28 cellular contexts compared by ENCODE assay signal in genomic region chr16:49830873-49831272, GRCh38. TPM values are rescaled to one million over a fixed set of nuclear protein-coding genes. Genes with fewer than 3 reads are reported as not detected.
"Had no signal": no experiment of that assay in that cellular context is flagged by ENCODE, and none has a peak within 500 bp of the region (broad histone marks: within the 10 kb centered on the region; RNA-seq: fewer than 3 reads in every experiment).

No MANE protein-coding gene starts in this region.

- H3K4me3 Mint-ChIP-seq: dendritic cell treated with granulocyte-macrophage colony-stimulating factor and Interleukin-4, amounts not matched to agents 40 ng/mL and 50 ng/mL, for 4 days; mesothelial cell of epicardium; naive B cell; natural killer cell treated with Interleukin-12 subunit alpha and Interleukin-12 subunit beta and Interleukin-15 and Interleukin-18, amount 100 ng/mL, for 72 hours; neural progenitor cell; stimulated activated effector memory CD8-positive, alpha-beta T cell treated with anti-CD3 and anti-CD28 coated beads, Interleukin-12 subunit alpha, Interleukin-12 subunit beta, amount 100 ng/mL, for 72 hours had no signal

- H3K27me3 Mint-ChIP-seq: progenitor cell of endocrine pancreas had no signal

- H3K36me3 ChIP-seq: esophagus muscularis mucosa, heart right ventricle, left lung, neural progenitor cell, right atrium auricular region, stomach, tibial nerve, upper lobe of left lung had no signal

- H3K9me3 ChIP-seq: esophagus muscularis mucosa, heart right ventricle, left lung, mucosa of descending colon, right atrium auricular region, stomach, testis, tibial nerve, upper lobe of left lung had no signal

- H3K4me3 ChIP-seq: esophagus muscularis mucosa, heart right ventricle, left lung, mucosa of descending colon, neural progenitor cell, right atrium auricular region, stomach, testis, tibial nerve, upper lobe of left lung had no signal

- H3K27ac ChIP-seq: foreskin keratinocyte, left lung, neural progenitor cell, parathyroid adenoma, testis had no signal

- H3K9me3 Mint-ChIP-seq: dendritic cell treated with granulocyte-macrophage colony-stimulating factor and Interleukin-4, amounts not matched to agents 40 ng/mL and 50 ng/mL, for 4 days; mesothelial cell of epicardium; natural killer cell treated with Interleukin-12 subunit alpha and Interleukin-12 subunit beta and Interleukin-15 and Interleukin-18, amount 100 ng/mL, for 72 hours; neural progenitor cell; stimulated activated effector memory CD8-positive, alpha-beta T cell treated with anti-CD3 and anti-CD28 coated beads, Interleukin-12 subunit alpha, Interleukin-12 subunit beta, amount 100 ng/mL, for 72 hours had no signal

- H3K4me1 Mint-ChIP-seq: stimulated activated effector memory CD8-positive, alpha-beta T cell treated with anti-CD3 and anti-CD28 coated beads, Interleukin-12 subunit alpha, Interleukin-12 subunit beta, amount 100 ng/mL, for 72 hours had no signal

- DNase-seq: effector CD8-positive, alpha-beta T cell; foreskin keratinocyte; glutamatergic neuron; heart right ventricle; hippocampal formation; left lung; mesenchymal stem cell; mucosa of descending colon; naive B cell; stimulated activated CD4-positive, alpha-beta T cell treated with anti-CD3 and anti-CD28 coated beads, Interleukin-2, amount 100 ng/mL, for 24 hours; stimulated activated CD4-positive, alpha-beta T cell treated with anti-CD3 and anti-CD28 coated beads, Interleukin-4, amount 100 ng/mL, for 24 hours; stimulated activated naive CD4-positive, alpha-beta T cell treated with Interleukin-2 at 50 U/mL for 16 hours; stomach; substantia nigra; testis; upper lobe of left lung had no signal

- H3K27me3 ChIP-seq: esophagus muscularis mucosa, foreskin keratinocyte, heart right ventricle, left lung, neural progenitor cell, right atrium auricular region, testis, tibial nerve, upper lobe of left lung had no signal

- H3K4me1 ChIP-seq: foreskin keratinocyte had no signal

- H3K27ac Mint-ChIP-seq: dendritic cell treated with granulocyte-macrophage colony-stimulating factor and Interleukin-4, amounts not matched to agents 40 ng/mL and 50 ng/mL, for 4 days; natural killer cell treated with Interleukin-12 subunit alpha and Interleukin-12 subunit beta and Interleukin-15 and Interleukin-18, amount 100 ng/mL, for 72 hours; neural progenitor cell; progenitor cell of endocrine pancreas; stimulated activated effector memory CD8-positive, alpha-beta T cell treated with anti-CD3 and anti-CD28 coated beads, Interleukin-12 subunit alpha, Interleukin-12 subunit beta, amount 100 ng/mL, for 72 hours had no signal

- H3K36me3 Mint-ChIP-seq: mesothelial cell of epicardium; naive B cell; natural killer cell treated with Interleukin-12 subunit alpha and Interleukin-12 subunit beta and Interleukin-15 and Interleukin-18, amount 100 ng/mL, for 72 hours; stimulated activated effector memory CD8-positive, alpha-beta T cell treated with anti-CD3 and anti-CD28 coated beads, Interleukin-12 subunit alpha, Interleukin-12 subunit beta, amount 100 ng/mL, for 72 hours had no signal

- ATAC-seq: foreskin keratinocyte; heart right ventricle; left cardiac atrium; left lung; mucosa of descending colon; natural killer cell treated with Interleukin-12 subunit alpha and Interleukin-12 subunit beta and Interleukin-15 and Interleukin-18, amount 100 ng/mL, for 72 hours; sciatic nerve; stimulated activated effector memory CD8-positive, alpha-beta T cell treated with anti-CD3 and anti-CD28 coated beads, Interleukin-12 subunit alpha, Interleukin-12 subunit beta, amount 100 ng/mL, for 72 hours had no signal

- H3K9ac ChIP-seq: neural progenitor cell, parathyroid adenoma had no signal

RNA-seq across cellular contexts. Expression of gene ZNF423, which starts 25.0 kb away (rescaled TPM):
- total RNA-seq: natural killer cell treated with Interleukin-12 subunit alpha and Interleukin-12 subunit beta and Interleukin-15 and Interleukin-18, amount 100 ng/mL, for 72 hours had no signal
- polyA plus RNA-seq: foreskin keratinocyte had no signal
